In genomic region chr14:58282925-58283593, GRCh38 we compare ENCODE assay signal across 10 cellular contexts. TPM values are rescaled to one million over a fixed set of nuclear protein-coding genes. Genes with fewer than 3 reads are reported as not detected.
DNase-seq lines count a peak whose midpoint lies in the region; ATAC-seq, FAIRE-seq and TF ChIP-seq lines count a peak whose summit lies in the region.
"Had no signal": no experiment of that assay in that cellular context is flagged by ENCODE, and none has a peak within 500 bp of the region (broad histone marks: within the 10 kb centered on the region; RNA-seq: fewer than 3 reads in every experiment).

No MANE protein-coding gene starts in this region.

- intact Hi-C loops in activated CD8-positive, alpha-beta T cell treated with anti-CD3 and anti-CD28 coated beads for 36 hours (cut with micrococcal nuclease) = loop anchor here (5.0 kb wide), 1 partner anchor 36 kb away; no protein-coding TSS in a partner anchor
- intact Hi-C loops in gastrocnemius medialis (cut with DNase I; ENCODE audit: low total_unique reads) = no loop called here

- H3K4me1 ChIP-seq in gastrocnemius medialis = peaks cover 36 to 42% of the 10 kb centered on the region in 2 donors

- POLR2A ChIA-PET in activated CD8-positive, alpha-beta T cell treated with anti-CD3 and anti-CD28 coated beads for 36 hours (lab: Charles Lee) = interaction anchor here (0.9 to 1.5 kb wide), 3 partner anchors 12 to 19 kb away, joined by 4 to 7 read pairs (median 4); partner anchors contain the start of gene ARID4A
- POLR2A ChIA-PET in activated CD8-positive, alpha-beta T cell treated with anti-CD3 and anti-CD28 coated beads, Interleukin-2, amount 10 ng/mL, durations not matched to agents 7 days and 5 days (lab: Charles Lee) = interaction anchor here (1.0 kb wide), 1 partner anchor 15 kb away, joined by 4 read pairs; the partner anchor contains the start of gene ARID4A
- POLR2A ChIA-PET in RWPE1 (lab: Yijun Ruan, JAX; ENCODE audit: low non-redundant PET) = no interaction called here

- TF ChIP-seq POLR2A in gastrocnemius medialis (IDR thresholded peaks at IDR 0.05) = no peak

- H3K27ac Mint-ChIP-seq in activated CD8-positive, alpha-beta T cell treated with anti-CD3 and anti-CD28 coated beads for 36 hours = peak overlapping the region; percentile 11
- no peak overlapping the region for H3K27ac Mint-ChIP-seq in activated CD8-positive, alpha-beta T cell treated with anti-CD3 and anti-CD28 coated beads, Interleukin-2, amount 10 ng/mL, durations not matched to agents 7 days and 5 days

- no peak for DNase-seq in activated CD8-positive, alpha-beta T cell treated with anti-CD3 and anti-CD28 coated beads for 36 hours
- no peak for DNase-seq in activated CD8-positive, alpha-beta T cell treated with anti-CD3 and anti-CD28 coated beads, Interleukin-2, amount 10 ng/mL, durations not matched to agents 7 days and 5 days
- DNase-seq in HTR-8/SVneo (ENCODE audit: insufficient read length, low spot score) = no peak
- DNase-seq in kidney tubule cell (ENCODE audit: low spot score) = peak; percentile 30
- DNase-seq in gastrocnemius medialis = no peak
- DNase-seq in RWPE1 (ENCODE audit: low spot score) = no peak
- DNase-seq: activated effector memory CD4-positive, alpha-beta T cell treated with Interleukin-2 at 50 U/mL for 16 hours had no signal

- H3K27ac ChIP-seq in gastrocnemius medialis (peak overlapping the region; percentile 67 to 75 (median 70)), RWPE1 (no peak overlapping the region)

- H3K4me1 Mint-ChIP-seq in activated CD8-positive, alpha-beta T cell treated with anti-CD3 and anti-CD28 coated beads for 36 hours (ENCODE audit: low read depth) = peaks cover 68% of the 10 kb centered on the region
- H3K4me1 Mint-ChIP-seq in activated CD8-positive, alpha-beta T cell treated with anti-CD3 and anti-CD28 coated beads, Interleukin-2, amount 10 ng/mL, durations not matched to agents 7 days and 5 days (ENCODE audit: low read depth) = peaks cover 45% of the 10 kb centered on the region

- H3K36me3 Mint-ChIP-seq in activated CD8-positive, alpha-beta T cell treated with anti-CD3 and anti-CD28 coated beads for 36 hours (ENCODE audit: low read depth) = peaks cover 78% of the 10 kb centered on the region
- H3K36me3 Mint-ChIP-seq in activated CD8-positive, alpha-beta T cell treated with anti-CD3 and anti-CD28 coated beads, Interleukin-2, amount 10 ng/mL, durations not matched to agents 7 days and 5 days (ENCODE audit: low read depth) = peaks cover 81% of the 10 kb centered on the region

- TF ChIP-seq CTCF in activated CD8-positive, alpha-beta T cell treated with anti-CD3 and anti-CD28 coated beads for 36 hours (IDR thresholded peaks at IDR 0.05) = no peak
- TF ChIP-seq CTCF in gastrocnemius medialis (IDR thresholded peaks at IDR 0.05 in 4 of 5, conservative IDR thresholded peaks at IDR 0.05 in 1 of 5) (no peak), RWPE1 (conservative IDR thresholded peaks at IDR 0.05; ENCODE audit: low read depth) (no peak)

- no peaks in the 10 kb centered on the region for H3K9me3 Mint-ChIP-seq in activated CD8-positive, alpha-beta T cell treated with anti-CD3 and anti-CD28 coated beads for 36 hours
- H3K9me3 Mint-ChIP-seq in activated CD8-positive, alpha-beta T cell treated with anti-CD3 and anti-CD28 coated beads, Interleukin-2, amount 10 ng/mL, durations not matched to agents 7 days and 5 days (ENCODE audit: insufficient read depth) = no peaks in the 10 kb centered on the region
- H3K9me3 Mint-ChIP-seq: type B pancreatic cell had no signal

- H3K9me3 ChIP-seq in gastrocnemius medialis = no peaks in the 10 kb centered on the region

- in situ Hi-C loops in gastrocnemius medialis (cut with MboI; ENCODE audit: low sequenced_read_pairs in 4 of 4) = no loop called here

- H3K27me3 ChIP-seq in gastrocnemius medialis = no peaks in the 10 kb centered on the region

- peak; percentile 36 for FAIRE-seq in HTR-8/SVneo (lab: Jason Lieb, UNC)

- H3K27me3 Mint-ChIP-seq in activated CD8-positive, alpha-beta T cell treated with anti-CD3 and anti-CD28 coated beads for 36 hours = no peaks in the 10 kb centered on the region
- H3K27me3 Mint-ChIP-seq in activated CD8-positive, alpha-beta T cell treated with anti-CD3 and anti-CD28 coated beads, Interleukin-2, amount 10 ng/mL, durations not matched to agents 7 days and 5 days (ENCODE audit: low read depth) = no peaks in the 10 kb centered on the region
- H3K27me3 Mint-ChIP-seq: type B pancreatic cell had no signal

- no peak for ATAC-seq in activated CD8-positive, alpha-beta T cell treated with anti-CD3 and anti-CD28 coated beads for 36 hours
- no peak for ATAC-seq in activated CD8-positive, alpha-beta T cell treated with anti-CD3 and anti-CD28 coated beads, Interleukin-2, amount 10 ng/mL, durations not matched to agents 7 days and 5 days
- ATAC-seq in gastrocnemius medialis (peak; percentile 61 to 84), HG02870 (IDR thresholded peaks at IDR 0.05; ENCODE audit: unreplicated experiment) (no peak), GM19455 (IDR thresholded peaks at IDR 0.05; ENCODE audit: unreplicated experiment) (no peak)

- no peak overlapping the region for H3K4me3 Mint-ChIP-seq in activated CD8-positive, alpha-beta T cell treated with anti-CD3 and anti-CD28 coated beads for 36 hours
- no peak overlapping the region for H3K4me3 Mint-ChIP-seq in activated CD8-positive, alpha-beta T cell treated with anti-CD3 and anti-CD28 coated beads, Interleukin-2, amount 10 ng/mL, durations not matched to agents 7 days and 5 days
- H3K4me3 Mint-ChIP-seq: type B pancreatic cell had no signal

- H3K36me3 ChIP-seq in gastrocnemius medialis = peaks cover 0 to 55% of the 10 kb centered on the region in 2 donors

- CTCF ChIA-PET in activated CD8-positive, alpha-beta T cell treated with anti-CD3 and anti-CD28 coated beads for 36 hours (lab: Charles Lee) = no interaction called here
- CTCF ChIA-PET in activated CD8-positive, alpha-beta T cell treated with anti-CD3 and anti-CD28 coated beads, Interleukin-2, amount 10 ng/mL, durations not matched to agents 7 days and 5 days (lab: Charles Lee) = no interaction called here
- CTCF ChIA-PET in RWPE1 (lab: Yijun Ruan, JAX) = no interaction called here

- H3K4me3 ChIP-seq in gastrocnemius medialis = no peak overlapping the region

RNA-seq across cellular contexts. Expression of gene ARID4A, which starts 15.3 kb away (rescaled TPM):
- 10 to 100 TPM; 22.1 to 22.4 TPM for total RNA-seq in activated CD8-positive, alpha-beta T cell treated with anti-CD3 and anti-CD28 coated beads for 36 hours
- total RNA-seq in activated CD8-positive, alpha-beta T cell treated with anti-CD3 and anti-CD28 coated beads, Interleukin-2, amount 10 ng/mL, durations not matched to agents 7 days and 5 days = 10 to 100 TPM; 27.0 to 28.0 TPM
- 10 to 100 TPM in 1 of 4 donors, 1 to 10 TPM in 3; 6.6 to 10.5 (median 7.1) TPM for total RNA-seq in gastrocnemius medialis

RNA-seq across cellular contexts. Expression of gene PSMA3, which starts 38.4 kb away (rescaled TPM):
- total RNA-seq in activated CD8-positive, alpha-beta T cell treated with anti-CD3 and anti-CD28 coated beads for 36 hours = 100 to 1,000 TPM; 378 to 401 TPM
- total RNA-seq in activated CD8-positive, alpha-beta T cell treated with anti-CD3 and anti-CD28 coated beads, Interleukin-2, amount 10 ng/mL, durations not matched to agents 7 days and 5 days = 100 to 1,000 TPM; 257 to 275 TPM
- total RNA-seq in gastrocnemius medialis = 100 to 1,000 TPM; 200 to 301 (median 217) TPM

Comparison
In these comparisons a context has a peak if more than half of its experiments do, and no peak if none do; other contexts are left out.
1. ATAC-seq: peak in gastrocnemius medialis (2 of 2); none in activated CD8-positive, alpha-beta T cell treated with anti-CD3 and anti-CD28 coated beads for 36 hours (single experiment), activated CD8-positive, alpha-beta T cell treated with anti-CD3 and anti-CD28 coated beads, Interleukin-2, amount 10 ng/mL, durations not matched to agents 7 days and 5 days (single experiment), HG02870 (single experiment) and GM19455 (single experiment).